In genomic region chr12:83826112-83826511, GRCh38 we compare ENCODE assay signal across 9 cellular contexts.
DNase-seq lines count a peak whose midpoint lies in the region; ATAC-seq, FAIRE-seq and TF ChIP-seq lines count a peak whose summit lies in the region.
"Had no signal": no experiment of that assay in that cellular context is flagged by ENCODE, and none has a peak within 500 bp of the region (broad histone marks: within the 10 kb centered on the region; RNA-seq: fewer than 3 reads in every experiment).

No MANE protein-coding gene starts in this region.

- TF ChIP-seq CTCF in BJ (IDR thresholded peaks at IDR 0.05; ENCODE audit: insufficient read depth, low read depth, low read length) (peak; percentile 72), endothelial cell of umbilical vein (IDR thresholded peaks at IDR 0.05; ENCODE audit: extremely low read depth in 1 of 2, insufficient read depth in 1 of 2, low read depth in 1 of 2, low read length in 2 of 2) (peak; percentile 64 to 68)

- intact Hi-C loops in endothelial cell of umbilical vein (cut with micrococcal nuclease) = loop anchor here (1.0 to 10.0 kb wide), 4 partner anchors 571 to 1441 kb away; no protein-coding TSS in a partner anchor

- H3K4me2 ChIP-seq in endothelial cell of umbilical vein (ENCODE audit: insufficient read depth, low read length) = no peak overlapping the region

- H3K36me3 ChIP-seq in BJ (ENCODE audit: control insufficient read depth, insufficient read depth, low read length) = no peaks in the 10 kb centered on the region
- no peaks in the 10 kb centered on the region for H3K36me3 ChIP-seq in NT2/D1 (ENCODE audit: insufficient read depth, insufficient read length, low read length)
- H3K36me3 ChIP-seq in endothelial cell of umbilical vein (ENCODE audit: control insufficient read depth in 2 of 2, extremely low read depth in 1 of 2, insufficient read depth in 2 of 2, low read length in 2 of 2) = no peaks in the 10 kb centered on the region

- H3K9me3 ChIP-seq in NT2/D1 (ENCODE audit: insufficient read depth, low read length) = 0 out of 2 replicates have a peak, but pooled peaks cover 6% of the 10 kb centered on the region
- H3K9me3 ChIP-seq in endothelial cell of umbilical vein (replicated peaks; ENCODE audit: control insufficient read depth, insufficient read depth, low read length) = no peaks in the 10 kb centered on the region

- BruUV-seq in endothelial cell of umbilical vein (replicated peaks; lab: Mats Ljungman, UMichigan) = no TSS peak

- ATAC-seq in GM18499 (IDR thresholded peaks at IDR 0.05; ENCODE audit: insufficient read depth, unreplicated experiment) (peak; percentile 45), HG02798 (IDR thresholded peaks at IDR 0.05; ENCODE audit: poor library complexity, unreplicated experiment) (peak; percentile 73)

- DNase-seq in BJ (ENCODE audit: low read depth) (no peak), NT2/D1 (ENCODE audit: low read depth, low spot score) (peak; percentile 32), endothelial cell of umbilical vein (ENCODE audit: low read depth, low spot score) (peak; percentile 8), putamen (ENCODE audit: low spot score) (peak; percentile 20), NCI-H2107 (lab: John Stamatoyannopoulos, UW) (no peak), DMS153 treated with DMSO at 0.1 percent for 48 hours (lab: John Stamatoyannopoulos, UW; ENCODE audit: unreplicated experiment) (no peak)

- H3K27me3 ChIP-seq in BJ (ENCODE audit: control insufficient read depth, insufficient read depth, low read length) (no peaks in the 10 kb centered on the region), NT2/D1 (ENCODE audit: insufficient read depth, insufficient read length) (no peaks in the 10 kb centered on the region), endothelial cell of umbilical vein (ENCODE audit: control insufficient read depth in 2 of 2, insufficient read depth in 2 of 2, low read length in 2 of 2) (no peaks in the 10 kb centered on the region)

- no peaks in the 10 kb centered on the region for H3K79me2 ChIP-seq in endothelial cell of umbilical vein (ENCODE audit: control insufficient read depth, insufficient read depth, low read length)

- CTCF ChIA-PET in BJ (lab: Yijun Ruan, JAX) = interaction anchor here (0.7 to 2.8 kb wide), 18 partner anchors 10 to 1141 kb away, joined by 3 to 17 read pairs (median 4); partner anchors contain the start of gene TMTC2
- CTCF ChIA-PET in endothelial cell of umbilical vein (lab: Charles Lee) = interaction anchor here (0.8 to 2.7 kb wide), 19 partner anchors 9 to 1144 kb away, joined by 3 to 21 read pairs (median 5); partner anchors contain the start of gene TMTC2

- no peak overlapping the region for H3K9ac ChIP-seq in NT2/D1 (ENCODE audit: insufficient read length, low read depth)
- H3K9ac ChIP-seq in endothelial cell of umbilical vein (replicated peaks; ENCODE audit: extremely low read depth, insufficient read depth, low read length) = no peak overlapping the region

- TF ChIP-seq POLR2A in endothelial cell of umbilical vein (IDR thresholded peaks at IDR 0.05; ENCODE audit: low read depth, low read length) = no peak

- no peak overlapping the region for H3K27ac ChIP-seq in endothelial cell of umbilical vein (ENCODE audit: insufficient read depth, low read depth, low read length)
- H3K27ac ChIP-seq: SK-N-MC had no signal

- H2AFZ ChIP-seq in endothelial cell of umbilical vein (ENCODE audit: low read depth, low read length) = no peak overlapping the region

- H3K9me1 ChIP-seq in endothelial cell of umbilical vein (replicated peaks; ENCODE audit: control insufficient read depth, extremely low read depth, insufficient read depth, low read length) = no peaks in the 10 kb centered on the region

- no peaks in the 10 kb centered on the region for H4K20me1 ChIP-seq in endothelial cell of umbilical vein (replicated peaks; ENCODE audit: control insufficient read depth, extremely low read depth, insufficient read depth, low read length)

- H3K4me1 ChIP-seq in NT2/D1 (ENCODE audit: insufficient read depth, insufficient read length) = no peaks in the 10 kb centered on the region
- no peaks in the 10 kb centered on the region for H3K4me1 ChIP-seq in endothelial cell of umbilical vein (ENCODE audit: control insufficient read depth, extremely low read depth, insufficient read depth, low read length)

- POLR2A ChIA-PET in BJ (lab: Charles Lee) = no interaction called here
- POLR2A ChIA-PET in endothelial cell of umbilical vein (lab: Charles Lee) = no interaction called here

- dilution Hi-C loops in endothelial cell of umbilical vein (cut with MboI; ENCODE audit: extremely low pct_ligation_motif_present, low sequenced_read_pairs) = no loop called here

- no peak for FAIRE-seq in endothelial cell of umbilical vein (lab: Jason Lieb, UNC)

- H3K4me3 ChIP-seq in BJ (ENCODE audit: low read depth, low read length) (no peak overlapping the region), NT2/D1 (ENCODE audit: insufficient read length, low read depth) (no peak overlapping the region), endothelial cell of umbilical vein (replicated peaks in 1 of 3; ENCODE audit: insufficient read depth in 1 of 3, low read depth in 1 of 3, low read length in 3 of 3) (no peak overlapping the region)
- H3K4me3 ChIP-seq: SK-N-MC had no signal

TF ChIP-seq in endothelial cell of umbilical vein, 7 proteins besides CTCF, POLR2A, EP300 and RAD21:
- TF ChIP-seq POLR2AphosphoS5 (IDR thresholded peaks at IDR 0.05; ENCODE audit: insufficient read depth, low read depth, low read length) = no peak
- no peak for TF ChIP-seq MAX (IDR thresholded peaks at IDR 0.05; ENCODE audit: insufficient read depth, insufficient read length)
- TF ChIP-seq GATA2 (IDR thresholded peaks at IDR 0.05; ENCODE audit: insufficient read depth, insufficient read length, low read depth, low read length) = no peak
- TF ChIP-seq EZH2 (IDR thresholded peaks at IDR 0.05; ENCODE audit: borderline replicate concordance, low read depth, low read length, severe bottlenecking) = no peak
- TF ChIP-seq FOS (IDR thresholded peaks at IDR 0.05; ENCODE audit: borderline replicate concordance, insufficient read depth, low read length) = no peak

Comparison
In these comparisons a context has a peak if more than half of its experiments do, and no peak if none do; other contexts are left out.
1. DNase-seq: peak in NT2/D1 (single experiment), endothelial cell of umbilical vein (single experiment) and putamen (single experiment); none in BJ (single experiment), NCI-H2107 (single experiment) and DMS153 treated with DMSO at 0.1 percent for 48 hours (single experiment).